ENCODE assay signal across 35 cellular contexts in the genomic region with DNA sequence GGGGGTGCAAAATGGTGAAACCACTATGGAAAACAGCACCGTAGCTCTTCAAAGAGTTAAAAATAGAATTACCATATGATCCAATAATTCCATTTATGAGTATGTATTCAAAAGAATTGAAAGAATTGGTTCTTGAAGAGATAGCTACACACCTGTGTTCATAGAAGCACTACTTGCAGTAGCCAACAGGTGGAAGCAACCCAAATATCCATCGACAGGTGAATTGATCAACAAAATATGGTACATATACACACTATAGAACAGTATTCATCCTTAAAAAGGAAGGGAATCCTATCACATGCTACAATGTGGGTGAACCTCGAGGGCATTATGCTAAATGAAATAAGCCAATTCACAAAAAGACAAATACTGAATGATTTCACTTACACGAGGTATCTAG.
"Had no signal": no experiment of that assay in that cellular context is flagged by ENCODE, and none has a peak within 500 bp of the region (broad histone marks: within the 10 kb centered on the region; RNA-seq: fewer than 3 reads in every experiment).

No MANE protein-coding gene starts in this region.

- H3K4me3 ChIP-seq: ascending aorta, heart left ventricle, neural progenitor cell, right atrium auricular region, smooth muscle cell, stomach, suprapubic skin, tibial nerve had no signal

- H3K4me1 Mint-ChIP-seq: activated CD4-positive, alpha-beta memory T cell treated with anti-CD3 and anti-CD28 coated beads, Interleukin-2, amount 10 ng/mL, durations not matched to agents 7 days and 5 days; activated CD4-positive, alpha-beta T cell treated with anti-CD3 and anti-CD28 coated beads, Interleukin-2, amount 10 ng/mL, durations not matched to agents 7 days and 5 days; activated naive CD4-positive, alpha-beta T cell treated with anti-CD3 and anti-CD28 coated beads, Interleukin-2, amount 10 ng/mL, durations not matched to agents 7 days and 5 days; activated naive CD8-positive, alpha-beta T cell treated with anti-CD3 and anti-CD28 coated beads, Interleukin-2, amount 10 ng/mL, durations not matched to agents 7 days and 5 days; brain; immature natural killer cell; memory B cell; naive thymus-derived CD8-positive, alpha-beta T cell; stimulated activated memory B cell treated with anti-CD40 and anti-IgM and Interleukin-4, amounts not matched to agents 10 μg/mL and 1 μg/mL and 100 μg/mL, for 72 hours; WTC11 had no signal

- H3K4me1 ChIP-seq: ascending aorta, heart left ventricle, right atrium auricular region, stomach, suprapubic skin, tibial nerve had no signal

- H3K36me3 Mint-ChIP-seq: activated naive CD4-positive, alpha-beta T cell treated with anti-CD3 and anti-CD28 coated beads, Interleukin-2, amount 10 ng/mL, durations not matched to agents 7 days and 5 days; activated naive CD8-positive, alpha-beta T cell treated with anti-CD3 and anti-CD28 coated beads, Interleukin-2, amount 10 ng/mL, durations not matched to agents 7 days and 5 days; brain; immature natural killer cell; memory B cell; stimulated activated memory B cell treated with anti-CD40 and anti-IgM and Interleukin-4, amounts not matched to agents 10 μg/mL and 1 μg/mL and 100 μg/mL, for 72 hours; WTC11 had no signal

- H3K9ac ChIP-seq: neural progenitor cell had no signal

- H3K27ac Mint-ChIP-seq: activated CD4-positive, alpha-beta memory T cell treated with anti-CD3 and anti-CD28 coated beads, Interleukin-2, amount 10 ng/mL, durations not matched to agents 7 days and 5 days; activated CD4-positive, alpha-beta T cell treated with anti-CD3 and anti-CD28 coated beads, Interleukin-2, amount 10 ng/mL, durations not matched to agents 7 days and 5 days; activated naive CD4-positive, alpha-beta T cell treated with anti-CD3 and anti-CD28 coated beads, Interleukin-2, amount 10 ng/mL, durations not matched to agents 7 days and 5 days; activated naive CD8-positive, alpha-beta T cell treated with anti-CD3 and anti-CD28 coated beads, Interleukin-2, amount 10 ng/mL, durations not matched to agents 7 days and 5 days; activated T-cell treated with anti-CD3 and anti-CD28 coated beads, Interleukin-2, amount 50 U/mL, for 24 hours; brain; effector memory CD8-positive, alpha-beta T cell; immature natural killer cell; memory B cell; naive thymus-derived CD8-positive, alpha-beta T cell; neural progenitor cell; stimulated activated memory B cell treated with anti-CD40 and anti-IgM and Interleukin-4, amounts not matched to agents 10 μg/mL and 1 μg/mL and 100 μg/mL, for 72 hours; WTC11 had no signal

- DNase-seq: activated CD4-positive, alpha-beta memory T cell treated with anti-CD3 and anti-CD28 coated beads, Interleukin-2, amount 10 ng/mL, durations not matched to agents 7 days and 5 days; activated CD4-positive, alpha-beta T cell treated with anti-CD3 and anti-CD28 coated beads for 1 hour; activated CD4-positive, alpha-beta T cell treated with anti-CD3 and anti-CD28 coated beads, Interleukin-2, amount 10 ng/mL, durations not matched to agents 7 days and 5 days; activated CD8-positive, alpha-beta memory T cell treated with anti-CD3 and anti-CD28 coated beads, Interleukin-2, amount 50 U/mL, for 48 hours; activated gamma-delta T cell; activated naive CD4-positive, alpha-beta T cell treated with anti-CD3 and anti-CD28 coated beads, Interleukin-2, amount 10 ng/mL, durations not matched to agents 7 days and 5 days; activated naive CD8-positive, alpha-beta T cell treated with anti-CD3 and anti-CD28 coated beads, Interleukin-2, amount 10 ng/mL, durations not matched to agents 7 days and 5 days; activated T-cell treated with anti-CD3 and anti-CD28 coated beads, Interleukin-2, amount 50 U/mL, for 24 hours; caudate nucleus; cortex of kidney; effector memory CD8-positive, alpha-beta T cell; foreskin fibroblast; heart left ventricle; hypothalamus; immature natural killer cell; kidney; left colon; naive thymus-derived CD8-positive, alpha-beta T cell; occipital lobe; stimulated activated CD4-positive, alpha-beta T cell treated with anti-CD3 and anti-CD28 coated beads, Interleukin-1b, Interleukin-23, amount 100 ng/mL, for 48 hours; stimulated activated CD4-positive, alpha-beta T cell treated with anti-CD3 and anti-CD28 coated beads, Interleukin-4, amount 100 ng/mL, for 4 hours; stimulated activated CD8-positive, alpha-beta memory T cell treated with anti-CD3 and anti-CD28 coated beads, Interleukin-4, amount 100 ng/mL, for 48 hours; stomach; T-helper 9 cell had no signal

- H3K4me2 ChIP-seq: neural progenitor cell, smooth muscle cell had no signal

- H3K4me3 Mint-ChIP-seq: activated CD4-positive, alpha-beta memory T cell treated with anti-CD3 and anti-CD28 coated beads, Interleukin-2, amount 10 ng/mL, durations not matched to agents 7 days and 5 days; activated CD4-positive, alpha-beta T cell treated with anti-CD3 and anti-CD28 coated beads, Interleukin-2, amount 10 ng/mL, durations not matched to agents 7 days and 5 days; activated naive CD4-positive, alpha-beta T cell treated with anti-CD3 and anti-CD28 coated beads, Interleukin-2, amount 10 ng/mL, durations not matched to agents 7 days and 5 days; activated naive CD8-positive, alpha-beta T cell treated with anti-CD3 and anti-CD28 coated beads, Interleukin-2, amount 10 ng/mL, durations not matched to agents 7 days and 5 days; activated T-cell treated with anti-CD3 and anti-CD28 coated beads, Interleukin-2, amount 50 U/mL, for 24 hours; brain; effector memory CD8-positive, alpha-beta T cell; immature natural killer cell; memory B cell; naive thymus-derived CD8-positive, alpha-beta T cell; neural progenitor cell; stimulated activated memory B cell treated with anti-CD40 and anti-IgM and Interleukin-4, amounts not matched to agents 10 μg/mL and 1 μg/mL and 100 μg/mL, for 72 hours; WTC11 had no signal

- H3K9me3 Mint-ChIP-seq: activated naive CD4-positive, alpha-beta T cell treated with anti-CD3 and anti-CD28 coated beads, Interleukin-2, amount 10 ng/mL, durations not matched to agents 7 days and 5 days; activated naive CD8-positive, alpha-beta T cell treated with anti-CD3 and anti-CD28 coated beads, Interleukin-2, amount 10 ng/mL, durations not matched to agents 7 days and 5 days; stimulated activated memory B cell treated with anti-CD40 and anti-IgM and Interleukin-4, amounts not matched to agents 10 μg/mL and 1 μg/mL and 100 μg/mL, for 72 hours had no signal

- H3K27ac ChIP-seq: ascending aorta, heart left ventricle, neural progenitor cell, right atrium auricular region, stomach, suprapubic skin, tibial nerve had no signal

- H3K27me3 ChIP-seq: ascending aorta, heart left ventricle, neural progenitor cell, right atrium auricular region, stomach, suprapubic skin, tibial nerve had no signal

- H2AFZ ChIP-seq: neural progenitor cell had no signal

- ATAC-seq: effector memory CD8-positive, alpha-beta T cell; esophagus mucosa; heart left ventricle; left colon; naive thymus-derived CD8-positive, alpha-beta T cell; stimulated activated memory B cell treated with anti-CD40 and anti-IgM and Interleukin-4, amounts not matched to agents 10 μg/mL and 1 μg/mL and 100 μg/mL, for 72 hours; WTC11 had no signal

- H3K9me3 ChIP-seq: ascending aorta, right atrium auricular region, stomach, suprapubic skin had no signal

- H3K27me3 Mint-ChIP-seq: activated CD4-positive, alpha-beta memory T cell treated with anti-CD3 and anti-CD28 coated beads, Interleukin-2, amount 10 ng/mL, durations not matched to agents 7 days and 5 days; activated CD4-positive, alpha-beta T cell treated with anti-CD3 and anti-CD28 coated beads, Interleukin-2, amount 10 ng/mL, durations not matched to agents 7 days and 5 days; activated naive CD4-positive, alpha-beta T cell treated with anti-CD3 and anti-CD28 coated beads, Interleukin-2, amount 10 ng/mL, durations not matched to agents 7 days and 5 days; activated naive CD8-positive, alpha-beta T cell treated with anti-CD3 and anti-CD28 coated beads, Interleukin-2, amount 10 ng/mL, durations not matched to agents 7 days and 5 days; activated T-cell treated with anti-CD3 and anti-CD28 coated beads, Interleukin-2, amount 50 U/mL, for 24 hours; brain; memory B cell; stimulated activated memory B cell treated with anti-CD40 and anti-IgM and Interleukin-4, amounts not matched to agents 10 μg/mL and 1 μg/mL and 100 μg/mL, for 72 hours had no signal

- H3K36me3 ChIP-seq: ascending aorta, heart left ventricle, neural progenitor cell, right atrium auricular region, stomach, suprapubic skin, tibial nerve had no signal
